Comparison of ENCODE assay signal across 23 cellular contexts in genomic region chr19:49953376-49953775, GRCh38. TPM values are rescaled to one million over a fixed set of nuclear protein-coding genes. Genes with fewer than 3 reads are reported as not detected.
A peak's percentile ranks its signal among the peaks of the same experiment; 100 is the strongest.
DNase-seq lines count a peak whose midpoint lies in the region; ATAC-seq, FAIRE-seq and TF ChIP-seq lines count a peak whose summit lies in the region.
"Had no signal": no experiment of that assay in that cellular context is flagged by ENCODE, and none has a peak within 500 bp of the region (broad histone marks: within the 10 kb centered on the region; RNA-seq: fewer than 3 reads in every experiment).

No MANE protein-coding gene starts in this region.

- POLR2A ChIA-PET in K562 (lab: Yijun Ruan, JAX) = interaction anchor here (0.8 to 1.8 kb wide), 4 partner anchors 24 to 32 kb away, joined by 3 to 6 read pairs (median 4); partner anchors contain the start of gene NUP62

- H3K9me3 ChIP-seq in K562 (replicated peaks; ENCODE audit: control insufficient read depth, insufficient read depth, low read depth, low read length) (no peaks in the 10 kb centered on the region), pancreas (no peaks in the 10 kb centered on the region), ascending aorta (no peaks in the 10 kb centered on the region)
- H3K9me3 ChIP-seq: heart left ventricle had no signal

- in situ Hi-C loops in K562 (cut with MboI) (no loop called here), G401 (cut with HindIII; ENCODE audit: low sequenced_read_pairs) (no loop called here)

- ATAC-seq in K562 (no peak), pancreas (peak in 2 of 4 donors; percentile 4 to 5)
- ATAC-seq: activated CD8-positive, alpha-beta T cell treated with anti-CD3 and anti-CD28 coated beads for 36 hours; activated naive CD8-positive, alpha-beta T cell treated with anti-CD3 and anti-CD28 coated beads, Interleukin-2, amount 50 U/mL, for 24 hours had no signal

- TF ChIP-seq POLR2A in NB4 (IDR thresholded peaks at IDR 0.05; ENCODE audit: extremely low read depth, insufficient read length) = no peak
- TF ChIP-seq POLR2A in K562 (conservative IDR thresholded peaks at IDR 0.05) = no peak

- intact Hi-C loops in K562 (cut with micrococcal nuclease) = no loop called here
- intact Hi-C loops in pancreas (cut with DNase I) = no loop called here
- intact Hi-C loops in ascending aorta (cut with DNase I) = no loop called here

- no peak overlapping the region for H3K9ac ChIP-seq in K562 (ENCODE audit: insufficient read depth in 1 of 2, low read depth in 2 of 2, low read length in 2 of 2)

- TF ChIP-seq CTCF in NB4 (IDR thresholded peaks at IDR 0.05; ENCODE audit: low read depth, low read length) (no peak), K562 (IDR thresholded peaks at IDR 0.05 in 2 of 3, conservative IDR thresholded peaks at IDR 0.05 in 1 of 3; ENCODE audit: insufficient read depth in 2 of 3, low read depth in 1 of 3, low read length in 3 of 3) (no peak), pancreas (IDR thresholded peaks at IDR 0.05) (no peak), ascending aorta (IDR thresholded peaks at IDR 0.05) (no peak)

- no peak for TF ChIP-seq RAD21 in K562 (CRISPR knock-in tag; conservative IDR thresholded peaks at IDR 0.05 in 1 of 2, IDR thresholded peaks at IDR 0.05 in 1 of 2)

- no peaks in the 10 kb centered on the region for H3K9me1 ChIP-seq in K562 (ENCODE audit: control insufficient read depth, insufficient read depth, low read length)

- CTCF ChIA-PET in K562 (lab: Yijun Ruan, JAX; ENCODE audit: low intra/inter-chr PET ratio) = no interaction called here

- no peak for TF ChIP-seq EP300 in K562 (IDR thresholded peaks at IDR 0.05; ENCODE audit: low read length)

- H4K20me1 ChIP-seq in K562 (replicated peaks; ENCODE audit: control insufficient read depth, insufficient read depth, low read length) = no peaks in the 10 kb centered on the region

- H3K27me3 ChIP-seq in K562 (ENCODE audit: control insufficient read depth in 2 of 2, insufficient read depth in 2 of 2, low read length in 2 of 2) (no peaks in the 10 kb centered on the region; a peak in 1 of 5 replicates), pancreas (no peaks in the 10 kb centered on the region), ascending aorta (no peaks in the 10 kb centered on the region)

- FAIRE-seq in K562 (lab: Jason Lieb, UNC) = no peak
- FAIRE-seq in pancreas (lab: Jason Lieb, UNC) = no peak
- FAIRE-seq: D721Med, keratinocyte had no signal

- no peaks in the 10 kb centered on the region for H3K79me2 ChIP-seq in K562 (ENCODE audit: control insufficient read depth, insufficient read depth, low read length)

- peak overlapping the region; percentile 76 for H2AFZ ChIP-seq in K562 (ENCODE audit: low read depth, low read length)

- DNase-seq in GF-D8 (lab: John Stamatoyannopoulos, UW) (peak; percentile 25), NB4 (ENCODE audit: low read depth) (peak; percentile 61), K562 (ENCODE audit: extremely low read depth in 1 of 4, low spot score in 3 of 4) (no peak), pancreas (no peak), G401 (ENCODE audit: low spot score) (no peak), ascending aorta (ENCODE audit: low spot score in 2 of 2) (no peak)
- no peak for DNase-seq in activated CD4-positive, alpha-beta T cell treated with anti-CD3 and anti-CD28 coated beads for 4 hours
- DNase-seq: activated CD8-positive, alpha-beta T cell treated with anti-CD3 and anti-CD28 coated beads for 36 hours; activated naive CD8-positive, alpha-beta T cell treated with anti-CD3 and anti-CD28 coated beads, Interleukin-2, amount 50 U/mL, for 24 hours; central memory CD4-positive, alpha-beta T cell; effector CD4-positive, alpha-beta T cell; heart left ventricle; NCI-H1105; NCI-H69; stimulated activated CD4-positive, alpha-beta T cell treated with anti-CD3 and anti-CD28 coated beads, Interleukin-4, amount 100 ng/mL, for 4 hours; stimulated activated CD8-positive, alpha-beta memory T cell treated with anti-CD3 and anti-CD28 coated beads, Interleukin-4, amount 100 ng/mL, for 48 hours; WERI-Rb-1 had no signal

- BruUV-seq in K562 (replicated peaks; lab: Mats Ljungman, UMichigan) = no TSS peak

- no peak overlapping the region for H3K4me2 ChIP-seq in K562 (ENCODE audit: insufficient read depth, low read length)
- H3K4me2 ChIP-seq: GM23338 had no signal

- H3K4me1 ChIP-seq in K562 (replicated peaks in 1 of 2; ENCODE audit: control insufficient read depth in 2 of 2, insufficient read depth in 2 of 2, low read length in 2 of 2) (peaks cover 18 to 26% of the 10 kb centered on the region in 2 experiments; a peak in 4 of 5 replicates), pancreas (peaks cover 19 to 67% (median 45%) of the 10 kb centered on the region in 3 donors), ascending aorta (peaks cover 10 to 24% of the 10 kb centered on the region in 2 donors)

- H3K27ac ChIP-seq in K562 (ENCODE audit: extremely low read depth, low read depth, low read length) (no peak overlapping the region), pancreas (peak overlapping the region in 3 of 4 donors; percentile 36 to 85 (median 62)), ascending aorta (no peak overlapping the region)

- no peak overlapping the region for H3K4me3 ChIP-seq in NB4 (ENCODE audit: low read depth, low read length)
- H3K4me3 ChIP-seq in K562 = no peak overlapping the region
- no peak overlapping the region for H3K4me3 ChIP-seq in pancreas
- no peak overlapping the region for H3K4me3 ChIP-seq in ascending aorta
- H3K4me3 ChIP-seq: GM23338, heart left ventricle had no signal

- WGBS in K562 (ENCODE audit: insufficient coverage, low coverage, missing lambda C conversion rate) = 59% methylated on average over 8 of the region's 8 CpGs
- 31 to 36% methylated on average over 8 of the region's 8 CpGs for WGBS in pancreas, 2 donors

- H3K36me3 ChIP-seq in K562 (ENCODE audit: control insufficient read depth, insufficient read depth, low read length) (no peaks in the 10 kb centered on the region), pancreas (no peaks in the 10 kb centered on the region), ascending aorta (no peaks in the 10 kb centered on the region)
- H3K36me3 ChIP-seq: heart left ventricle, WERI-Rb-1 had no signal

RNA-seq across cellular contexts. Expression of gene SIGLEC11, which starts 7.6 kb away (rescaled TPM):
- not detected in 2 replicates for total RNA-seq in K562 (2011; cell fraction: chromatin; rRNA removed; ENCODE audit: low replicate concordance)
- not detected in 2 replicates for total RNA-seq in K562 (2011; cell fraction: nucleolus; rRNA removed)
- total RNA-seq in K562 (2011; cell fraction: nucleoplasm; rRNA removed) = not detected in 2 replicates
- total RNA-seq in K562 (2014; rRNA removed) (not detected in 2 replicates), K562 (2014; rRNA removed; fragmentation: Illumina TruSeq; extraction: Trizol) (not detected in 2 replicates), K562 (2015; rRNA removed; fragmentation: Illumina TruSeq; extraction: Trizol) (not detected in 2 replicates), K562 (2021) (not detected in 2 replicates), pancreas (10 to 100 TPM in 1 of 6 donors, 1 to 10 TPM in 3, under 1 TPM in 2; 0.14 to 26.5 (median 1.6) TPM), ascending aorta (12.7 TPM)
- polyA plus RNA-seq in K562 (2011; rRNA removed) (not detected in 2 replicates), K562 (2014; fragmentation: Illumina TruSeq; extraction: Trizol) (not detected in 2 replicates), K562 (2014; fragmentation: Nextera tagmentation; extraction: Ambion mirVana) (not detected), K562 (2014; rRNA removed) (not detected in 2 replicates), pancreas (1 to 10 TPM in 1 of 2 donors, under 1 TPM in 1; 0.35 to 5.1 TPM)
- not detected in 2 replicates for polyA plus RNA-seq in K562 (2011; cell fraction: cytosol; rRNA removed)
- polyA plus RNA-seq in K562 (2011; cell fraction: nucleus; rRNA removed) = 0.04 TPM in 1 of 2 replicates, not detected in the other
- not detected in 2 replicates for polyA plus RNA-seq in K562 (2012)
- not detected in 2 replicates for polyA minus RNA-seq in K562 (2011; rRNA and poly(A)+ RNA removed)
- not detected in 2 replicates for polyA minus RNA-seq in K562 (2011; cell fraction: cytosol; rRNA and poly(A)+ RNA removed)
- polyA minus RNA-seq in K562 (2011; cell fraction: nucleus; rRNA and poly(A)+ RNA removed) = not detected in 2 replicates
- not detected in 2 replicates for total RNA-seq in G401 (2014; rRNA removed; shearing (Covaris generic))
- total RNA-seq: activated CD8-positive, alpha-beta T cell treated with anti-CD3 and anti-CD28 coated beads for 36 hours; GM23338; osteocyte had no signal
- polyA plus RNA-seq: GM23338, IgD-negative memory B cell, keratinocyte had no signal

RNA-seq across cellular contexts. Expression of gene NUP62, which starts 24.1 kb away (rescaled TPM):
- total RNA-seq in K562 (2011; cell fraction: chromatin; rRNA removed; ENCODE audit: low replicate concordance) = 61.1 and 124 TPM in 2 replicates
- 57.5 and 59.2 TPM in 2 replicates for total RNA-seq in K562 (2011; cell fraction: nucleolus; rRNA removed)
- 77.8 and 90.7 TPM in 2 replicates for total RNA-seq in K562 (2011; cell fraction: nucleoplasm; rRNA removed)
- total RNA-seq in K562 (2014; rRNA removed) (78.5 and 101 TPM in 2 replicates), K562 (2014; rRNA removed; fragmentation: Illumina TruSeq; extraction: Trizol) (49.1 and 51.3 TPM in 2 replicates), K562 (2015; rRNA removed; fragmentation: Illumina TruSeq; extraction: Trizol) (68.0 and 70.2 TPM in 2 replicates), K562 (2021) (109 and 118 TPM in 2 replicates), pancreas (10 to 100 TPM; 11.4 to 26.4 (median 15.0) TPM), ascending aorta (38.8 TPM)
- polyA plus RNA-seq in K562 (2011; rRNA removed) (20.8 and 27.4 TPM in 2 replicates), K562 (2014; fragmentation: Illumina TruSeq; extraction: Trizol) (89.2 and 102 TPM in 2 replicates), K562 (2014; fragmentation: Nextera tagmentation; extraction: Ambion mirVana) (10 to 100 TPM; 16.9 to 20.7 TPM), K562 (2014; rRNA removed) (66.0 and 71.8 TPM in 2 replicates), pancreas (10 to 100 TPM; 19.6 to 20.7 TPM)
- 24.2 and 45.3 TPM in 2 replicates for polyA plus RNA-seq in K562 (2011; cell fraction: cytosol; rRNA removed)
- polyA plus RNA-seq in K562 (2011; cell fraction: nucleus; rRNA removed) = 21.8 and 35.3 TPM in 2 replicates
- polyA plus RNA-seq in K562 (2012) = 51.8 and 87.1 TPM in 2 replicates
- polyA minus RNA-seq in K562 (2011; rRNA and poly(A)+ RNA removed) = 14.2 and 15.0 TPM in 2 replicates
- polyA minus RNA-seq in K562 (2011; cell fraction: cytosol; rRNA and poly(A)+ RNA removed) = 25.2 and 30.2 TPM in 2 replicates
- 12.9 and 13.6 TPM in 2 replicates for polyA minus RNA-seq in K562 (2011; cell fraction: nucleus; rRNA and poly(A)+ RNA removed)
- 79.9 and 86.1 TPM in 2 replicates for total RNA-seq in G401 (2014; rRNA removed; shearing (Covaris generic))

RNA-seq across cellular contexts. Expression of gene ATF5, which starts 24.4 kb away (rescaled TPM):
- 9.2 and 9.5 TPM in 2 replicates for total RNA-seq in K562 (2011; cell fraction: chromatin; rRNA removed; ENCODE audit: low replicate concordance)
- 5.7 and 9.2 TPM in 2 replicates for total RNA-seq in K562 (2011; cell fraction: nucleolus; rRNA removed)
- total RNA-seq in K562 (2011; cell fraction: nucleoplasm; rRNA removed) = 10.9 and 12.4 TPM in 2 replicates
- total RNA-seq in K562 (2014; rRNA removed) (20.5 and 21.7 TPM in 2 replicates), K562 (2014; rRNA removed; fragmentation: Illumina TruSeq; extraction: Trizol) (10.8 and 11.1 TPM in 2 replicates), K562 (2015; rRNA removed; fragmentation: Illumina TruSeq; extraction: Trizol) (11.1 and 13.0 TPM in 2 replicates), K562 (2021) (52.4 and 57.6 TPM in 2 replicates), pancreas (10 to 100 TPM in 3 of 6 donors, 1 to 10 TPM in 3; 8.2 to 16.6 (median 11.2) TPM), ascending aorta (4.3 TPM)
- polyA plus RNA-seq in K562 (2011; rRNA removed) (3.0 and 5.9 TPM in 2 replicates), K562 (2014; fragmentation: Illumina TruSeq; extraction: Trizol) (30.7 and 53.3 TPM in 2 replicates), K562 (2014; fragmentation: Nextera tagmentation; extraction: Ambion mirVana) (1 to 10 TPM; 3.8 to 5.2 TPM), K562 (2014; rRNA removed) (39.6 and 42.8 TPM in 2 replicates), pancreas (10 to 100 TPM; 16.0 to 25.7 TPM)
- 4.5 and 8.9 TPM in 2 replicates for polyA plus RNA-seq in K562 (2011; cell fraction: cytosol; rRNA removed)
- 6.4 and 6.8 TPM in 2 replicates for polyA plus RNA-seq in K562 (2011; cell fraction: nucleus; rRNA removed)
- polyA plus RNA-seq in K562 (2012) = 38.4 and 739 TPM in 2 replicates
- 0.74 and 1.9 TPM in 2 replicates for polyA minus RNA-seq in K562 (2011; rRNA and poly(A)+ RNA removed)
- 2.4 and 4.5 TPM in 2 replicates for polyA minus RNA-seq in K562 (2011; cell fraction: cytosol; rRNA and poly(A)+ RNA removed)
- 0.54 and 0.89 TPM in 2 replicates for polyA minus RNA-seq in K562 (2011; cell fraction: nucleus; rRNA and poly(A)+ RNA removed)
- 9.4 and 12.4 TPM in 2 replicates for total RNA-seq in G401 (2014; rRNA removed; shearing (Covaris generic))

RNA-seq across cellular contexts. Expression of gene IL4I1, which starts 56.7 kb away (rescaled TPM):
- 0.93 TPM in 1 of 2 replicates, not detected in the other for total RNA-seq in K562 (2011; cell fraction: chromatin; rRNA removed; ENCODE audit: low replicate concordance)
- total RNA-seq in K562 (2011; cell fraction: nucleolus; rRNA removed) = 1.8 TPM in 2 replicates
- total RNA-seq in K562 (2011; cell fraction: nucleoplasm; rRNA removed) = 0.37 and 0.46 TPM in 2 replicates
- 0.90 and 0.95 TPM in 2 replicates for total RNA-seq in K562 (2014; rRNA removed)
- 0.33 TPM in 1 of 2 replicates, not detected in the other for total RNA-seq in K562 (2014; rRNA removed; fragmentation: Illumina TruSeq; extraction: Trizol)
- total RNA-seq in K562 (2015; rRNA removed; fragmentation: Illumina TruSeq; extraction: Trizol) = 0.19 and 0.43 TPM in 2 replicates
- total RNA-seq in K562 (2021) = 0.55 and 0.76 TPM in 2 replicates
- polyA plus RNA-seq in K562 (2011; rRNA removed) = 0.06 and 0.31 TPM in 2 replicates
- 0.04 and 0.36 TPM in 2 replicates for polyA plus RNA-seq in K562 (2011; cell fraction: cytosol; rRNA removed)
- 0.24 and 0.27 TPM in 2 replicates for polyA plus RNA-seq in K562 (2011; cell fraction: nucleus; rRNA removed)
- polyA plus RNA-seq in K562 (2012) = 0.50 and 0.56 TPM in 2 replicates
- polyA plus RNA-seq in K562 (2014; fragmentation: Illumina TruSeq; extraction: Trizol) = 0.15 TPM in 1 of 2 replicates, not detected in the other
- polyA plus RNA-seq in K562 (2014; fragmentation: Nextera tagmentation; extraction: Ambion mirVana) = under 1 TPM in 1 of 2 experiments, not detected in 1; 0.13 TPM
- 0.09 and 0.44 TPM in 2 replicates for polyA plus RNA-seq in K562 (2014; rRNA removed)
- 0.11 TPM in 1 of 2 replicates, not detected in the other for polyA minus RNA-seq in K562 (2011; rRNA and poly(A)+ RNA removed)
- 0.67 and 0.73 TPM in 2 replicates for polyA minus RNA-seq in K562 (2011; cell fraction: cytosol; rRNA and poly(A)+ RNA removed)
- polyA minus RNA-seq in K562 (2011; cell fraction: nucleus; rRNA and poly(A)+ RNA removed) = 0.67 and 0.81 TPM in 2 replicates
- 1 to 10 TPM in 2 of 6 donors, under 1 TPM in 4; 0.23 to 4.0 (median 0.63) TPM for total RNA-seq in pancreas
- polyA plus RNA-seq in pancreas = 1 to 10 TPM in 1 of 2 donors, under 1 TPM in 1; 0.45 to 1.1 TPM
- total RNA-seq in G401 (2014; rRNA removed; shearing (Covaris generic)) = 0.07 and 0.80 TPM in 2 replicates
- total RNA-seq in ascending aorta = 0.96 TPM
- total RNA-seq: osteocyte, temporal lobe had no signal

Comparison
In these comparisons a context has a peak if more than half of its experiments do, and no peak if none do; other contexts are left out.
1. DNase-seq: peak in GF-D8 (single experiment) and NB4 (single experiment); none in K562 (0 of 4), pancreas (0 of 6), activated CD4-positive, alpha-beta T cell treated with anti-CD3 and anti-CD28 coated beads for 4 hours (0 of 2), G401 (single experiment) and ascending aorta (0 of 2).
2. H3K27ac ChIP-seq: peak in pancreas (3 of 4); none in K562 (single experiment) and ascending aorta (0 of 2).